1 cellular context compared by ENCODE assay signal in genomic region chr9:86175223-86175622, GRCh38.
TF ChIP-seq lines count a peak whose summit lies in the region.

No MANE protein-coding gene starts in this region.

TF ChIP-seq in GM12878, 131 proteins besides CTCF, POLR2A, EP300 and RAD21 (continued from another document):
- TF ChIP-seq ZBTB11 (CRISPR knock-in tag; IDR thresholded peaks at IDR 0.05): no peak
- no peak for TF ChIP-seq MAX (IDR thresholded peaks at IDR 0.05; ENCODE audit: low read depth, low read length)
- no peak for TF ChIP-seq RELB (IDR thresholded peaks at IDR 0.05; ENCODE audit: low read depth)
- TF ChIP-seq ZNF622 (IDR thresholded peaks at IDR 0.05): no peak
- TF ChIP-seq ATF7 (IDR thresholded peaks at IDR 0.05; ENCODE audit: low read depth): peak; percentile 65
- no peak for TF ChIP-seq NFXL1 (IDR thresholded peaks at IDR 0.05; ENCODE audit: borderline replicate concordance)
- peak; percentile 20; the same call in 1 of the 2 replicates for TF ChIP-seq JUNB (IDR thresholded peaks at IDR 0.05)
- peak; percentile 66; the same call in 1 of the 2 replicates for TF ChIP-seq CREB1 (IDR thresholded peaks at IDR 0.05; ENCODE audit: low read depth)
- no peak for TF ChIP-seq USF2 (IDR thresholded peaks at IDR 0.05; ENCODE audit: borderline replicate concordance, low read depth, low read length)
- no peak for TF ChIP-seq EZH2 (IDR thresholded peaks at IDR 0.05; ENCODE audit: borderline replicate concordance, control insufficient read depth, low read depth, low read length)
- no peak for TF ChIP-seq DPF2 (IDR thresholded peaks at IDR 0.05)
- TF ChIP-seq SMAD1 (IDR thresholded peaks at IDR 0.05; ENCODE audit: low read depth, partially characterized antibody): no peak
- no peak for TF ChIP-seq KAT2A (conservative IDR thresholded peaks at IDR 0.05; ENCODE audit: control insufficient read depth, low read depth, low read length)
- TF ChIP-seq CREM (IDR thresholded peaks at IDR 0.05; ENCODE audit: low read depth): peak; percentile 65; the same call in 1 of the 2 replicates
- peak; percentile 28; the same call in 1 of the 2 replicates for TF ChIP-seq GABPA (IDR thresholded peaks at IDR 0.05; ENCODE audit: low read depth)
- TF ChIP-seq NR2F1 (conservative IDR thresholded peaks at IDR 0.05): no peak
- TF ChIP-seq HDAC2 (IDR thresholded peaks at IDR 0.05): no peak
- no peak for TF ChIP-seq SREBF2 (IDR thresholded peaks at IDR 0.05; ENCODE audit: low read length)
- TF ChIP-seq LARP7 (IDR thresholded peaks at IDR 0.05): no peak
- TF ChIP-seq, protein P1, sequence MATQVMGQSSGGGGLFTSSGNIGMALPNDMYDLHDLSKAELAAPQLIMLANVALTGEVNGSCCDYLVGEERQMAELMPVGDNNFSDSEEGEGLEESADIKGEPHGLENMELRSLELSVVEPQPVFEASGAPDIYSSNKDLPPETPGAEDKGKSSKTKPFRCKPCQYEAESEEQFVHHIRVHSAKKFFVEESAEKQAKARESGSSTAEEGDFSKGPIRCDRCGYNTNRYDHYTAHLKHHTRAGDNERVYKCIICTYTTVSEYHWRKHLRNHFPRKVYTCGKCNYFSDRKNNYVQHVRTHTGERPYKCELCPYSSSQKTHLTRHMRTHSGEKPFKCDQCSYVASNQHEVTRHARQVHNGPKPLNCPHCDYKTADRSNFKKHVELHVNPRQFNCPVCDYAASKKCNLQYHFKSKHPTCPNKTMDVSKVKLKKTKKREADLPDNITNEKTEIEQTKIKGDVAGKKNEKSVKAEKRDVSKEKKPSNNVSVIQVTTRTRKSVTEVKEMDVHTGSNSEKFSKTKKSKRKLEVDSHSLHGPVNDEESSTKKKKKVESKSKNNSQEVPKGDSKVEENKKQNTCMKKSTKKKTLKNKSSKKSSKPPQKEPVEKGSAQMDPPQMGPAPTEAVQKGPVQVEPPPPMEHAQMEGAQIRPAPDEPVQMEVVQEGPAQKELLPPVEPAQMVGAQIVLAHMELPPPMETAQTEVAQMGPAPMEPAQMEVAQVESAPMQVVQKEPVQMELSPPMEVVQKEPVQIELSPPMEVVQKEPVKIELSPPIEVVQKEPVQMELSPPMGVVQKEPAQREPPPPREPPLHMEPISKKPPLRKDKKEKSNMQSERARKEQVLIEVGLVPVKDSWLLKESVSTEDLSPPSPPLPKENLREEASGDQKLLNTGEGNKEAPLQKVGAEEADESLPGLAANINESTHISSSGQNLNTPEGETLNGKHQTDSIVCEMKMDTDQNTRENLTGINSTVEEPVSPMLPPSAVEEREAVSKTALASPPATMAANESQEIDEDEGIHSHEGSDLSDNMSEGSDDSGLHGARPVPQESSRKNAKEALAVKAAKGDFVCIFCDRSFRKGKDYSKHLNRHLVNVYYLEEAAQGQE (IDR thresholded peaks at IDR 0.05; ENCODE audit: low read depth, low read length): no peak
- no peak for TF ChIP-seq SMC3 (IDR thresholded peaks at IDR 0.05; ENCODE audit: borderline replicate concordance, low read length)
- TF ChIP-seq IKZF2 (IDR thresholded peaks at IDR 0.05): no peak
- TF ChIP-seq EED (IDR thresholded peaks at IDR 0.05; ENCODE audit: low read depth): 0 out of 2 replicates have a peak, but pooled peaks have one; percentile 40
- TF ChIP-seq SIN3A (IDR thresholded peaks at IDR 0.05; ENCODE audit: low read depth, low read length): no peak
- no peak for TF ChIP-seq CHD2 (IDR thresholded peaks at IDR 0.05; ENCODE audit: borderline replicate concordance, low read depth, low read length)
- no peak for TF ChIP-seq MYB (IDR thresholded peaks at IDR 0.05; ENCODE audit: borderline replicate concordance, low read depth, low read length)
- no peak for TF ChIP-seq BACH1 (IDR thresholded peaks at IDR 0.05; ENCODE audit: borderline replicate concordance)
- no peak for TF ChIP-seq TBL1XR1 (IDR thresholded peaks at IDR 0.05; ENCODE audit: low read depth, low read length)
- TF ChIP-seq, protein P2, sequence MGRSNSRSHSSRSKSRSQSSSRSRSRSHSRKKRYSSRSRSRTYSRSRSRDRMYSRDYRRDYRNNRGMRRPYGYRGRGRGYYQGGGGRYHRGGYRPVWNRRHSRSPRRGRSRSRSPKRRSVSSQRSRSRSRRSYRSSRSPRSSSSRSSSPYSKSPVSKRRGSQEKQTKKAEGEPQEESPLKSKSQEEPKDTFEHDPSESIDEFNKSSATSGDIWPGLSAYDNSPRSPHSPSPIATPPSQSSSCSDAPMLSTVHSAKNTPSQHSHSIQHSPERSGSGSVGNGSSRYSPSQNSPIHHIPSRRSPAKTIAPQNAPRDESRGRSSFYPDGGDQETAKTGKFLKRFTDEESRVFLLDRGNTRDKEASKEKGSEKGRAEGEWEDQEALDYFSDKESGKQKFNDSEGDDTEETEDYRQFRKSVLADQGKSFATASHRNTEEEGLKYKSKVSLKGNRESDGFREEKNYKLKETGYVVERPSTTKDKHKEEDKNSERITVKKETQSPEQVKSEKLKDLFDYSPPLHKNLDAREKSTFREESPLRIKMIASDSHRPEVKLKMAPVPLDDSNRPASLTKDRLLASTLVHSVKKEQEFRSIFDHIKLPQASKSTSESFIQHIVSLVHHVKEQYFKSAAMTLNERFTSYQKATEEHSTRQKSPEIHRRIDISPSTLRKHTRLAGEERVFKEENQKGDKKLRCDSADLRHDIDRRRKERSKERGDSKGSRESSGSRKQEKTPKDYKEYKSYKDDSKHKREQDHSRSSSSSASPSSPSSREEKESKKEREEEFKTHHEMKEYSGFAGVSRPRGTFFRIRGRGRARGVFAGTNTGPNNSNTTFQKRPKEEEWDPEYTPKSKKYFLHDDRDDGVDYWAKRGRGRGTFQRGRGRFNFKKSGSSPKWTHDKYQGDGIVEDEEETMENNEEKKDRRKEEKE (IDR thresholded peaks at IDR 0.05): no peak
- no peak for TF ChIP-seq TCF7 (IDR thresholded peaks at IDR 0.05; ENCODE audit: borderline replicate concordance)
- TF ChIP-seq BCL3 (IDR thresholded peaks at IDR 0.05; ENCODE audit: borderline replicate concordance, insufficient read depth, low read depth, low read length, poor library complexity, severe bottlenecking): no peak
- TF ChIP-seq, protein P3, sequence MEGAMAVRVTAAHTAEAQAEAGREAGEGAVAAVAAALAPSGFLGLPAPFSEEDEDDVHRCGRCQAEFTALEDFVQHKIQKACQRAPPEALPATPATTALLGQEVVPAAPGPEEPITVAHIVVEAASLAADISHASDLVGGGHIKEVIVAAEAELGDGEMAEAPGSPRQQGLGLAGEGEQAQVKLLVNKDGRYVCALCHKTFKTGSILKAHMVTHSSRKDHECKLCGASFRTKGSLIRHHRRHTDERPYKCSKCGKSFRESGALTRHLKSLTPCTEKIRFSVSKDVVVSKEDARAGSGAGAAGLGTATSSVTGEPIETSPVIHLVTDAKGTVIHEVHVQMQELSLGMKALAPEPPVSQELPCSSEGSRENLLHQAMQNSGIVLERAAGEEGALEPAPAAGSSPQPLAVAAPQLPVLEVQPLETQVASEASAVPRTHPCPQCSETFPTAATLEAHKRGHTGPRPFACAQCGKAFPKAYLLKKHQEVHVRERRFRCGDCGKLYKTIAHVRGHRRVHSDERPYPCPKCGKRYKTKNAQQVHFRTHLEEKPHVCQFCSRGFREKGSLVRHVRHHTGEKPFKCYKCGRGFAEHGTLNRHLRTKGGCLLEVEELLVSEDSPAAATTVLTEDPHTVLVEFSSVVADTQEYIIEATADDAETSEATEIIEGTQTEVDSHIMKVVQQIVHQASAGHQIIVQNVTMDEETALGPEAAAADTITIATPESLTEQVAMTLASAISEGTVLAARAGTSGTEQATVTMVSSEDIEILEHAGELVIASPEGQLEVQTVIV (IDR thresholded peaks at IDR 0.05; ENCODE audit: borderline replicate concordance, partially characterized antibody): no peak
